ENCODE assay signal across 18 cellular contexts in the genomic region with DNA sequence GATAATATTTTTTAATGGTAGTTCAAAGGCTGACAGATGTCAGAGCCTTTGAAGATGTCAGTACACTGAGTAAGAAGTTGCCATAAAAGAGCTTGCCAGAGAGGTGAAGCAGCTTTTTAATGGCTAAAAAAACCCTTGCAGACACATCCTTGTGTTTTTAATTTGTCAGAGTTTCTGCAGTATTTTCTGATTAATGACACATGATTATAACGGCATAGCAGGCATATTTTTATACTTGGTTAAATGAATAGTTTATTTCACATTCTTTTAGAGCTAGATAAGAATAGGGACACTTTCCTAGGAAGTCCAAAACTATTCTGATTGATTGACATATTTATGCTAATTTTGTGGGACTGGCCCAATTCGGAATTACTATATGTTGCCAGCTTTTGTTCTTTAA.
DNase-seq lines count a peak whose midpoint lies in the region; TF ChIP-seq lines count a peak whose summit lies in the region.
"Had no signal": no experiment of that assay in that cellular context is flagged by ENCODE, and none has a peak within 500 bp of the region (broad histone marks: within the 10 kb centered on the region; RNA-seq: fewer than 3 reads in every experiment).

No MANE protein-coding gene starts in this region.

- no peak overlapping the region for H3K27ac ChIP-seq in hepatocyte
- H3K27ac ChIP-seq: 22Rv1, Peyer's patch had no signal

- H3K4me1 ChIP-seq in adipocyte (ENCODE audit: control insufficient read depth, insufficient read depth, low read length) (peaks cover 21% of the 10 kb centered on the region), hepatocyte (ENCODE audit: insufficient read depth) (no peaks in the 10 kb centered on the region)
- H3K4me1 ChIP-seq: Peyer's patch had no signal

- H3K79me2 ChIP-seq in hepatocyte, result no peaks in the 10 kb centered on the region

- CTCF ChIA-PET in activated naive CD4-positive, alpha-beta T cell treated with anti-CD3 and anti-CD28 coated beads for 36 hours (lab: Charles Lee), result interaction anchor here (0.7 kb wide), 1 partner anchor 119 kb away, joined by 3 read pairs; no protein-coding TSS in a partner anchor

- H3K4me3 ChIP-seq in adipocyte (ENCODE audit: low read length), result peak overlapping the region; percentile 37
- no peak overlapping the region for H3K4me3 ChIP-seq in fibroblast of the aortic adventitia (ENCODE audit: low read depth, low read length)
- H3K4me3 ChIP-seq in hepatocyte, result no peak overlapping the region
- H3K4me3 ChIP-seq: Peyer's patch had no signal

- H3K4me1 Mint-ChIP-seq in activated naive CD4-positive, alpha-beta T cell treated with anti-CD3 and anti-CD28 coated beads for 36 hours (ENCODE audit: low read depth), result no peaks in the 10 kb centered on the region
- H3K4me1 Mint-ChIP-seq: IgD-negative memory B cell had no signal

- no peaks in the 10 kb centered on the region for H4K20me1 ChIP-seq in hepatocyte (ENCODE audit: insufficient read depth, poor library complexity, severe bottlenecking)

- TF ChIP-seq CTCF in fibroblast of the aortic adventitia (IDR thresholded peaks at IDR 0.05; ENCODE audit: insufficient read depth, low read length), result no peak
- no peak for TF ChIP-seq CTCF in hepatocyte (IDR thresholded peaks at IDR 0.05; ENCODE audit: poor library complexity)

- intact Hi-C loops in activated naive CD4-positive, alpha-beta T cell treated with anti-CD3 and anti-CD28 coated beads for 36 hours (cut with micrococcal nuclease), result no loop called here

- H3K27ac Mint-ChIP-seq in activated naive CD4-positive, alpha-beta T cell treated with anti-CD3 and anti-CD28 coated beads for 36 hours, result no peak overlapping the region
- H3K27ac Mint-ChIP-seq: CD4-positive, alpha-beta T cell; H9 had no signal

- H3K9ac ChIP-seq in adipocyte (ENCODE audit: low read length), result peak overlapping the region; percentile 34

- no peaks in the 10 kb centered on the region for H3K9me3 ChIP-seq in adipocyte (ENCODE audit: control insufficient read depth, low read length)
- no peaks in the 10 kb centered on the region for H3K9me3 ChIP-seq in hepatocyte (ENCODE audit: low read depth)
- H3K9me3 ChIP-seq: Peyer's patch had no signal

- H3K9me2 ChIP-seq in hepatocyte (replicated peaks; ENCODE audit: insufficient read depth), result no peaks in the 10 kb centered on the region

- WGBS in hepatocyte (ENCODE audit: low lambda C conversion rate, missing lambda C conversion rate), result 66% methylated on average over 2 of the region's 2 CpGs

- no peaks in the 10 kb centered on the region for H3K36me3 Mint-ChIP-seq in activated naive CD4-positive, alpha-beta T cell treated with anti-CD3 and anti-CD28 coated beads for 36 hours (ENCODE audit: low read depth)
- H3K36me3 Mint-ChIP-seq: IgD-negative memory B cell had no signal

- no peak overlapping the region for H3K4me2 ChIP-seq in hepatocyte

- no peaks in the 10 kb centered on the region for H3K36me3 ChIP-seq in adipocyte (ENCODE audit: control insufficient read depth, insufficient read depth, low read length, severe bottlenecking)
- H3K36me3 ChIP-seq in hepatocyte (replicated peaks; ENCODE audit: insufficient read depth, low read depth), result no peaks in the 10 kb centered on the region
- H3K36me3 ChIP-seq: Peyer's patch had no signal

- H2AFZ ChIP-seq in hepatocyte, result no peak overlapping the region

- H3K27me3 ChIP-seq in adipocyte (replicated peaks; ENCODE audit: control insufficient read depth, insufficient read depth, low read length) (no peaks in the 10 kb centered on the region), hepatocyte (no peaks in the 10 kb centered on the region)
- H3K27me3 ChIP-seq: Peyer's patch had no signal

- DNase-seq in A172 (ENCODE audit: low spot score), result peak; percentile 3
- peak; percentile 52 for DNase-seq in GM03348 (ENCODE audit: low spot score)
- DNase-seq in adipocyte (ENCODE audit: low read depth), result peak; percentile 31
- peak; percentile 70 for DNase-seq in fibroblast of the aortic adventitia (ENCODE audit: low read depth)
- DNase-seq in foreskin melanocyte, result no peak
- no peak for DNase-seq in NCI-H526 treated with DMSO at 0.1 percent for 48 hours (lab: John Stamatoyannopoulos, UW)
- DNase-seq in activated naive CD4-positive, alpha-beta T cell treated with anti-CD3 and anti-CD28 coated beads for 36 hours, result no peak
- DNase-seq in hepatocyte (ENCODE audit: low spot score), result no peak
- DNase-seq: CD4-positive, alpha-beta T cell; DMS79 treated with DMSO at 0.1 percent for 48 hours; GF-D8; H9; NCI-H1930; NCI-H2171; Peyer's patch; Right ventricle myocardium superior had no signal

- H3K4me3 Mint-ChIP-seq in activated naive CD4-positive, alpha-beta T cell treated with anti-CD3 and anti-CD28 coated beads for 36 hours, result no peak overlapping the region
- H3K4me3 Mint-ChIP-seq: CD4-positive, alpha-beta T cell; H9; IgD-negative memory B cell had no signal

- H3K27me3 Mint-ChIP-seq in activated naive CD4-positive, alpha-beta T cell treated with anti-CD3 and anti-CD28 coated beads for 36 hours (ENCODE audit: low read depth), result no peaks in the 10 kb centered on the region
- H3K27me3 Mint-ChIP-seq: CD4-positive, alpha-beta T cell; IgD-negative memory B cell had no signal

- H3K9me3 Mint-ChIP-seq in activated naive CD4-positive, alpha-beta T cell treated with anti-CD3 and anti-CD28 coated beads for 36 hours, result no peaks in the 10 kb centered on the region
- H3K9me3 Mint-ChIP-seq: CD4-positive, alpha-beta T cell; H9; IgD-negative memory B cell had no signal

Comparison
In these comparisons a context has a peak if more than half of its experiments do, and no peak if none do; other contexts are left out.
1. DNase-seq: peak in A172 (single experiment), GM03348 (single experiment), adipocyte (single experiment) and fibroblast of the aortic adventitia (single experiment); none in foreskin melanocyte (single experiment), NCI-H526 treated with DMSO at 0.1 percent for 48 hours (single experiment), activated naive CD4-positive, alpha-beta T cell treated with anti-CD3 and anti-CD28 coated beads for 36 hours (single experiment) and hepatocyte (single experiment).